ENCODE assay signal across 10 cellular contexts in the genomic region with DNA sequence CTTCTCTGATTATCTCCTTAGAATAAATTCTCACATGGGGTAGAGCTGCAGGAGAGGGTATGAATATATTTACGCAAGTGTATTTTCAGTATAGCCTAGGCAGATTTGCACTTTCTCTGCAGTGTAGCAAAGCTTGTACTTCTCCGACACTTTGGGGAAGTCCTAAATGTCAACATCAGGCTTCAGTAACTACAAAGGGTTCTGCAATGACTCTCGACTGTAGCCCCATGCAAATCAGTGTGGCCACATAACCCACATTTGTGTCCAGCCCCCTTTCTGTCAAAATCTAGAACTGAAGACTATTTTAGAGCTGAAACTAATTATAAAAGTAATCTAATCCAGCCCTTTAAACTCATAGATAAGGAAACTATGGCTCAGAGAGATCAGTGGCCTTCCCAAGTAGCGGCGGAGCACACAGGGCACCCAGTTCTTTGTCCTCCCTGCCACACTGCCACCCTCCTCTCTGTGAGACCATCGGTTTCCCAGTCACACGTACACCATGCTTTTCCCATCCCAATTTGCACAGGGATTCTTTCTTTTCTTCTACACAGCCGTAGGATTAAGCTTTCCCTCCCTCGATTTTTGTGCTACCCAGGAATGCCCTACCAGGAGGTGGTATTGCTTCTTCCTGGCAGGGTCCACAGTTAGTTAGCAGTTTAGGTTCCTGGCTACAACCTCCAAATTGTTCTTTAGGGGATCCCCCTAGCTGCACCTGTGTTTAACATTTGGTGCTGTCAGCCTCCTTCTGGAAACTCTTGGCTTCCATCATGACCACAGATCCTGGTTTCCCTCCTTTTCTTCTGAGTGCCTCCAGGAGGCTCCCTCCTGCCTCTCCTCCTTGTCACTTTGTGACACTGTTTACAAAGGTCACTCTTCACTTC. TPM values are rescaled to one million over a fixed set of nuclear protein-coding genes. Genes with fewer than 3 reads are reported as not detected.
DNase-seq lines count a peak whose midpoint lies in the region; ATAC-seq and TF ChIP-seq lines count a peak whose summit lies in the region.
"Had no signal": no experiment of that assay in that cellular context is flagged by ENCODE, and none has a peak within 500 bp of the region (broad histone marks: within the 10 kb centered on the region; RNA-seq: fewer than 3 reads in every experiment).

No MANE protein-coding gene starts in this region.

- H3K56ac ChIP-seq in H9 (ENCODE audit: insufficient read length, low read depth, low read length): no peak overlapping the region

- ATAC-seq in GM19023 (IDR thresholded peaks at IDR 0.05; ENCODE audit: unreplicated experiment) (peak; percentile 99), mucosa of descending colon (peak; percentile 56)

- no peak overlapping the region for H3K23ac ChIP-seq in H9 (ENCODE audit: insufficient read length, low read depth, low read length)

- no peak overlapping the region for H3K27ac ChIP-seq in H9 (ENCODE audit: insufficient read length, low read depth, low read length)
- peak overlapping the region; percentile 38; the same call in 1 of the 2 replicates for H3K27ac ChIP-seq in KMS-11
- no peak overlapping the region for H3K27ac ChIP-seq in testis

- no peak overlapping the region for H3K4ac ChIP-seq in H9 (ENCODE audit: low read depth, low read length)

- DNase-seq in H9 (no peak), mucosa of descending colon (peak in 1 of 3 donors; percentile 12), erythroblast (lab: John Stamatoyannopoulos, UW) (no peak), UCSD-AML1 (lab: John Stamatoyannopoulos, UW; ENCODE audit: unreplicated experiment) (no peak), globus pallidus (ENCODE audit: low spot score) (no peak), testis (no peak)
- DNase-seq: midbrain had no signal

- no peak overlapping the region for H3K4me3 Mint-ChIP-seq in H9
- H3K4me3 Mint-ChIP-seq: T-helper 1 cell treated with Interleukin-12 subunit alpha and Interleukin-12 subunit beta and Interleukin-4 antibody, amounts not matched to agents 30 μg/mL and 1 μg/mL, for 36 hours had no signal

- H2AFZ ChIP-seq in H9 (ENCODE audit: low read length) (no peak overlapping the region), KMS-11 (ENCODE audit: low read depth) (0 out of 2 replicates have a peak overlapping the region, but pooled peaks have one; percentile 16)

- H3K4me2 ChIP-seq in H9 (ENCODE audit: insufficient read depth, insufficient read length, low read length) (no peak overlapping the region), KMS-11 (peak overlapping the region; percentile 85)

- no peak overlapping the region for H4K8ac ChIP-seq in H9 (replicated peaks; ENCODE audit: insufficient read length, low read depth, low read length)

- H3K27me3 ChIP-seq in H9 (ENCODE audit: insufficient read depth, low read length) (no peaks in the 10 kb centered on the region), KMS-11 (ENCODE audit: insufficient read depth, low read depth) (no peaks in the 10 kb centered on the region), testis (no peaks in the 10 kb centered on the region)

- intact Hi-C loops in mucosa of descending colon (cut with DNase I, micrococcal nuclease) (no loop called here), testis (cut with DNase I; ENCODE audit: low total_unique reads) (no loop called here)

- no peak overlapping the region for H2BK20ac ChIP-seq in H9 (ENCODE audit: low read depth, low read length, poor library complexity, severe bottlenecking)

- H3K4me1 Mint-ChIP-seq in H9: peaks cover 12 to 13% of the 10 kb centered on the region in 2 experiments

- no peaks in the 10 kb centered on the region for H3K9me3 ChIP-seq in H9 (ENCODE audit: control insufficient read depth, low read depth, low read length)
- H3K9me3 ChIP-seq in mucosa of descending colon: no peaks in the 10 kb centered on the region
- H3K9me3 ChIP-seq in testis: no peaks in the 10 kb centered on the region

- H3K36me3 ChIP-seq in KMS-11 (ENCODE audit: insufficient read depth): no peaks in the 10 kb centered on the region
- no peaks in the 10 kb centered on the region for H3K36me3 ChIP-seq in mucosa of descending colon (ENCODE audit: low read depth)
- H3K36me3 ChIP-seq in testis (ENCODE audit: low read depth, missing control alignments): no peaks in the 10 kb centered on the region

- no peak overlapping the region; the same call in 1 of the 2 replicates for H3K14ac ChIP-seq in H9 (ENCODE audit: insufficient read depth, low read length)

- H3K4me1 ChIP-seq in H9 (ENCODE audit: insufficient read depth, low read length) (no peaks in the 10 kb centered on the region), KMS-11 (ENCODE audit: low read depth, poor library complexity, severe bottlenecking) (peaks cover 36% of the 10 kb centered on the region), mucosa of descending colon (ENCODE audit: low read depth) (no peaks in the 10 kb centered on the region), testis (peaks cover 34% of the 10 kb centered on the region)

- peaks cover 3 to 18% (median 7%) of the 10 kb centered on the region in 3 experiments; a peak in 5 of 7 replicates for H3K36me3 Mint-ChIP-seq in H9 (ENCODE audit: insufficient read depth in 1 of 3, low read depth in 3 of 3)

- H2BK120ac ChIP-seq in H9 (ENCODE audit: low read depth, low read length, poor library complexity, severe bottlenecking): no peak overlapping the region

- H3K79me1 ChIP-seq in H9 (ENCODE audit: insufficient read depth, low read depth, low read length, poor library complexity, severe bottlenecking): no peaks in the 10 kb centered on the region

- H2AK5ac ChIP-seq in H9 (ENCODE audit: insufficient read length, low read length): no peak overlapping the region

- 0 out of 3 replicates have a peak, but pooled peaks have one; percentile 11 for TF ChIP-seq CTCF in H9 (conservative IDR thresholded peaks at IDR 0.05)
- no peak for TF ChIP-seq CTCF in KMS-11 (conservative IDR thresholded peaks at IDR 0.05; ENCODE audit: low read depth, low read length)
- TF ChIP-seq CTCF in mucosa of descending colon (IDR thresholded peaks at IDR 0.05): no peak
- TF ChIP-seq CTCF in testis (IDR thresholded peaks at IDR 0.05): no peak

- H2BK5ac ChIP-seq in H9 (ENCODE audit: insufficient read length, low read length): no peak overlapping the region

- TF ChIP-seq POLR2A in erythroblast (IDR thresholded peaks at IDR 0.05; ENCODE audit: low read length) (no peak), testis (IDR thresholded peaks at IDR 0.05) (no peak)

- no peaks in the 10 kb centered on the region for H3K27me3 Mint-ChIP-seq in H9 (ENCODE audit: low read depth)

- H3T11ph ChIP-seq in H9 (ENCODE audit: low read length): no peak overlapping the region

- WGBS in H9 (ENCODE audit: extremely low coverage, insufficient read length, low lambda C conversion rate): no CpG with 5 or more reads among the region's 9 CpGs
- 80 to 88% methylated on average over 9 of the region's 9 CpGs for WGBS in testis, 2 donors

- H3K79me2 ChIP-seq in H9 (ENCODE audit: insufficient read depth, low read length) (no peaks in the 10 kb centered on the region), KMS-11 (ENCODE audit: insufficient read depth, low read depth) (no peaks in the 10 kb centered on the region)

- H3K18ac ChIP-seq in H9 (ENCODE audit: insufficient read length, low read depth, low read length): no peak overlapping the region

- no peak overlapping the region for H4K91ac ChIP-seq in H9 (ENCODE audit: insufficient read length, low read depth, low read length)

- no peak overlapping the region for H4K5ac ChIP-seq in H9 (ENCODE audit: insufficient read length, low read depth, low read length)

- H3K23me2 ChIP-seq in H9 (ENCODE audit: insufficient read length, low read depth, low read length, poor library complexity, severe bottlenecking): no peaks in the 10 kb centered on the region

- no peak overlapping the region for H3K4me3 ChIP-seq in KMS-11 (IDR thresholded peaks at IDR 0.05; ENCODE audit: insufficient read depth, low read depth, low read length)
- no peak overlapping the region for H3K4me3 ChIP-seq in mucosa of descending colon
- no peak overlapping the region for H3K4me3 ChIP-seq in testis

- peak overlapping the region in 1 of 3 experiments; percentile 29; a peak in 2 of 7 replicates for H3K27ac Mint-ChIP-seq in H9
- H3K27ac Mint-ChIP-seq: T-helper 1 cell treated with Interleukin-12 subunit alpha and Interleukin-12 subunit beta and Interleukin-4 antibody, amounts not matched to agents 30 μg/mL and 1 μg/mL, for 36 hours had no signal

- H4K20me1 ChIP-seq in H9 (ENCODE audit: control insufficient read depth, insufficient read depth, insufficient read length) (no peaks in the 10 kb centered on the region), KMS-11 (ENCODE audit: insufficient read depth) (no peaks in the 10 kb centered on the region)

- no peak overlapping the region for H3K9ac ChIP-seq in H9 (ENCODE audit: extremely low read depth, insufficient read length, low read length)
- H3K9ac ChIP-seq in KMS-11: no peak overlapping the region

- no peak overlapping the region for H2BK12ac ChIP-seq in H9 (ENCODE audit: insufficient read length, low read depth, low read length)

- H3K9me3 Mint-ChIP-seq in H9: peaks cover 0 to 3% of the 10 kb centered on the region in 2 experiments; a peak in 1 of 5 replicates
- H3K9me3 Mint-ChIP-seq: T-helper 1 cell treated with Interleukin-12 subunit alpha and Interleukin-12 subunit beta and Interleukin-4 antibody, amounts not matched to agents 30 μg/mL and 1 μg/mL, for 36 hours had no signal

- H2BK15ac ChIP-seq in H9 (ENCODE audit: low read depth, low read length): no peak overlapping the region

RNA-seq across cellular contexts. Expression of a gene that starts 22.9 kb away (rescaled TPM):
- 10.6 and 10.9 TPM in 2 replicates for total RNA-seq in H9 (2021)
- 10 to 100 TPM in 1 of 3 donors, 1 to 10 TPM in 2; 2.5 to 37.6 (median 4.6) TPM for total RNA-seq in mucosa of descending colon
- 10 to 100 TPM; 21.7 to 35.7 TPM for total RNA-seq in testis
- 27.6 TPM for polyA plus RNA-seq in testis (ENCODE audit: insufficient read depth, low read depth, low replicate concordance)

RNA-seq across cellular contexts. Expression of a gene that starts 41.7 kb away (rescaled TPM):
- not detected in 2 replicates for total RNA-seq in H9 (2021)
- under 1 TPM in 1 of 3 donors, not detected in 2; 0.41 TPM for total RNA-seq in mucosa of descending colon
- 1 to 10 TPM; 3.2 to 8.0 TPM for total RNA-seq in testis
- 11.5 TPM for polyA plus RNA-seq in testis (ENCODE audit: insufficient read depth, low read depth, low replicate concordance)
